ENCODE assay signal across 9 cellular contexts in the genomic region with DNA sequence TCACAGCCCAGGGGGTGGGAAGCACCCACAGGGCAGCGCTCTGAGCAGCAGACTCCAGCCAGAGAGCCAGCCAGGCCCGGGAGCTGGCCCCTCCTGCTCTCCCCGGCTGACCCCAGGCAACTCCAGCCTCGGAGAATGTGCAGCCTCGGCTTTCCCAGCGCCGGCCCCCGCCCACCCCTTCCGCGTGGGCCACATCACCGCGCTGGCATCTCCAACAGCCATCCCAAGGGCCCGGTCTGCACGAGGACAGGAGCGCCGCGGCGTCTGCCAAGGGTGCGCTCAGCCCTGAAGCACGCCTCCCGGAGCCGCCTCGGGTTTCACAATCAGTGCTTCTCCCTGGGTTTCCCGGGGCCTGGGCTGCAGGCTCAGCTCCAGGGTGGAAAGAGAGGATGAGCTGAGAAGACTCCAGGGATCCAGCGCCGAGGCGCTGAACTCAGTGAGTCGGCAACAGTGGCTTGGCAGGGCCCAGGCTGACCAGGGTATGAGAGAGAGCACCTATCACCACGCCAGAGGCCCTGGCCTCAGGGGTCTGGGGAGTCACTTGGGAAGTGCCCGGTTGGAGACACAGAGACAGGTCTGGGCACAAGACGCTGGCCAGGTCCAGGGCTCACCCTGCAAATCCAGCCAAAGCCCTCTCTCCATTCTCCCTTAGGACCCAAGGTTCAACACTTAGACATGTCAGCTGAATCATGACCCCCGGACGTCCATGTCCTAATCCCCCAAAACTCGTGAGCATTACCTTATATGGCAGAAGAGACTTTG.
DNase-seq lines count a peak whose midpoint lies in the region; ATAC-seq and TF ChIP-seq lines count a peak whose summit lies in the region.
"Had no signal": no experiment of that assay in that cellular context is flagged by ENCODE, and none has a peak within 500 bp of the region (broad histone marks: within the 10 kb centered on the region; RNA-seq: fewer than 3 reads in every experiment).

No MANE protein-coding gene starts in this region.

- CTCF ChIA-PET in activated CD8-positive, alpha-beta T cell treated with anti-CD3 and anti-CD28 coated beads for 36 hours (lab: Charles Lee): interaction anchor here (1.2 kb wide), 1 partner anchor 98 kb away, joined by 3 read pairs; no protein-coding TSS in a partner anchor

- H3K36me3 ChIP-seq in skeletal muscle satellite cell (ENCODE audit: insufficient read depth, low read length): peaks cover 24% of the 10 kb centered on the region

- peaks cover 79% of the 10 kb centered on the region for H3K4me1 ChIP-seq in skeletal muscle satellite cell (ENCODE audit: control insufficient read depth, insufficient read depth, low read length)

- no peak overlapping the region for H3K4me3 Mint-ChIP-seq in activated CD8-positive, alpha-beta T cell treated with anti-CD3 and anti-CD28 coated beads for 36 hours
- no peak overlapping the region for H3K4me3 Mint-ChIP-seq in activated CD4-positive, alpha-beta T cell treated with anti-CD3 and anti-CD28 coated beads, Interleukin-2, amount 10 ng/mL, durations not matched to agents 24 days and 14 days
- H3K4me3 Mint-ChIP-seq: activated naive CD8-positive, alpha-beta T cell treated with anti-CD3 and anti-CD28 coated beads, Interleukin-2, amount 10 ng/mL, durations not matched to agents 7 days and 5 days had no signal

- peak overlapping the region; percentile 47 for H3K4me3 ChIP-seq in skeletal muscle satellite cell (ENCODE audit: low read length)

- ATAC-seq in activated CD8-positive, alpha-beta T cell treated with anti-CD3 and anti-CD28 coated beads for 36 hours: no peak
- ATAC-seq in HG02970 (IDR thresholded peaks at IDR 0.05; ENCODE audit: low FRiP score, unreplicated experiment): no peak

- H3K4me2 ChIP-seq in skeletal muscle satellite cell (ENCODE audit: low read length): peak overlapping the region; percentile 80

- no peak overlapping the region for H3K27ac Mint-ChIP-seq in activated CD8-positive, alpha-beta T cell treated with anti-CD3 and anti-CD28 coated beads for 36 hours
- no peak overlapping the region for H3K27ac Mint-ChIP-seq in activated CD4-positive, alpha-beta T cell treated with anti-CD3 and anti-CD28 coated beads, Interleukin-2, amount 10 ng/mL, durations not matched to agents 24 days and 14 days
- H3K27ac Mint-ChIP-seq: activated naive CD8-positive, alpha-beta T cell treated with anti-CD3 and anti-CD28 coated beads, Interleukin-2, amount 10 ng/mL, durations not matched to agents 7 days and 5 days had no signal

- no peaks in the 10 kb centered on the region for H3K9me3 ChIP-seq in skeletal muscle satellite cell (replicated peaks; ENCODE audit: low read length)

- DNase-seq in GOT3 (lab: John Stamatoyannopoulos, UW): peak; percentile 98
- peak; percentile 97 for DNase-seq in astrocyte of the hippocampus (ENCODE audit: low read depth, low spot score)
- peak; percentile 71 for DNase-seq in iPS-NIHi7 (ENCODE audit: extremely low spot score)
- no peak for DNase-seq in activated CD8-positive, alpha-beta T cell treated with anti-CD3 and anti-CD28 coated beads for 36 hours
- no peak for DNase-seq in GDM1 (lab: John Stamatoyannopoulos, UW)
- DNase-seq in activated CD4-positive, alpha-beta T cell treated with anti-CD3 and anti-CD28 coated beads, Interleukin-2, amount 10 ng/mL, durations not matched to agents 24 days and 14 days: no peak
- DNase-seq: activated naive CD8-positive, alpha-beta T cell treated with anti-CD3 and anti-CD28 coated beads, Interleukin-2, amount 10 ng/mL, durations not matched to agents 7 days and 5 days had no signal

- H3K9ac ChIP-seq in skeletal muscle satellite cell (ENCODE audit: low read depth, low read length): peak overlapping the region; percentile 91

- POLR2A ChIA-PET in activated CD8-positive, alpha-beta T cell treated with anti-CD3 and anti-CD28 coated beads for 36 hours (lab: Charles Lee): no interaction called here

- TF ChIP-seq CTCF in activated CD8-positive, alpha-beta T cell treated with anti-CD3 and anti-CD28 coated beads for 36 hours (IDR thresholded peaks at IDR 0.05): no peak

- intact Hi-C loops in activated CD8-positive, alpha-beta T cell treated with anti-CD3 and anti-CD28 coated beads for 36 hours (cut with micrococcal nuclease): no loop called here
- intact Hi-C loops in activated CD4-positive, alpha-beta T cell treated with anti-CD3 and anti-CD28 coated beads, Interleukin-2, amount 10 ng/mL, durations not matched to agents 24 days and 14 days (cut with micrococcal nuclease): no loop called here

- H3K36me3 Mint-ChIP-seq in activated CD8-positive, alpha-beta T cell treated with anti-CD3 and anti-CD28 coated beads for 36 hours (ENCODE audit: low read depth): no peaks in the 10 kb centered on the region
- no peaks in the 10 kb centered on the region for H3K36me3 Mint-ChIP-seq in activated CD4-positive, alpha-beta T cell treated with anti-CD3 and anti-CD28 coated beads, Interleukin-2, amount 10 ng/mL, durations not matched to agents 24 days and 14 days (ENCODE audit: low read depth)
- H3K36me3 Mint-ChIP-seq: activated naive CD8-positive, alpha-beta T cell treated with anti-CD3 and anti-CD28 coated beads, Interleukin-2, amount 10 ng/mL, durations not matched to agents 7 days and 5 days had no signal

- no peaks in the 10 kb centered on the region for H3K27me3 ChIP-seq in skeletal muscle satellite cell (ENCODE audit: control insufficient read depth, insufficient read depth, low read length)

- H3K27me3 Mint-ChIP-seq in activated CD8-positive, alpha-beta T cell treated with anti-CD3 and anti-CD28 coated beads for 36 hours: peaks cover 2% of the 10 kb centered on the region
- no peaks in the 10 kb centered on the region for H3K27me3 Mint-ChIP-seq in activated CD4-positive, alpha-beta T cell treated with anti-CD3 and anti-CD28 coated beads, Interleukin-2, amount 10 ng/mL, durations not matched to agents 24 days and 14 days
- H3K27me3 Mint-ChIP-seq: activated naive CD8-positive, alpha-beta T cell treated with anti-CD3 and anti-CD28 coated beads, Interleukin-2, amount 10 ng/mL, durations not matched to agents 7 days and 5 days had no signal

- H3K4me1 Mint-ChIP-seq in activated CD8-positive, alpha-beta T cell treated with anti-CD3 and anti-CD28 coated beads for 36 hours (ENCODE audit: low read depth): no peaks in the 10 kb centered on the region
- H3K4me1 Mint-ChIP-seq in activated CD4-positive, alpha-beta T cell treated with anti-CD3 and anti-CD28 coated beads, Interleukin-2, amount 10 ng/mL, durations not matched to agents 24 days and 14 days: no peaks in the 10 kb centered on the region
- H3K4me1 Mint-ChIP-seq: activated naive CD8-positive, alpha-beta T cell treated with anti-CD3 and anti-CD28 coated beads, Interleukin-2, amount 10 ng/mL, durations not matched to agents 7 days and 5 days had no signal

- no peaks in the 10 kb centered on the region for H3K9me3 Mint-ChIP-seq in activated CD8-positive, alpha-beta T cell treated with anti-CD3 and anti-CD28 coated beads for 36 hours
- no peaks in the 10 kb centered on the region for H3K9me3 Mint-ChIP-seq in activated CD4-positive, alpha-beta T cell treated with anti-CD3 and anti-CD28 coated beads, Interleukin-2, amount 10 ng/mL, durations not matched to agents 24 days and 14 days
- H3K9me3 Mint-ChIP-seq: activated naive CD8-positive, alpha-beta T cell treated with anti-CD3 and anti-CD28 coated beads, Interleukin-2, amount 10 ng/mL, durations not matched to agents 7 days and 5 days had no signal

Comparison
In these comparisons a context has a peak if more than half of its experiments do, and no peak if none do; other contexts are left out.
1. DNase-seq: peak in GOT3 (single experiment), astrocyte of the hippocampus (single experiment) and iPS-NIHi7 (single experiment); none in activated CD8-positive, alpha-beta T cell treated with anti-CD3 and anti-CD28 coated beads for 36 hours (single experiment), GDM1 (single experiment) and activated CD4-positive, alpha-beta T cell treated with anti-CD3 and anti-CD28 coated beads, Interleukin-2, amount 10 ng/mL, durations not matched to agents 24 days and 14 days (single experiment).